In the genomic region with DNA sequence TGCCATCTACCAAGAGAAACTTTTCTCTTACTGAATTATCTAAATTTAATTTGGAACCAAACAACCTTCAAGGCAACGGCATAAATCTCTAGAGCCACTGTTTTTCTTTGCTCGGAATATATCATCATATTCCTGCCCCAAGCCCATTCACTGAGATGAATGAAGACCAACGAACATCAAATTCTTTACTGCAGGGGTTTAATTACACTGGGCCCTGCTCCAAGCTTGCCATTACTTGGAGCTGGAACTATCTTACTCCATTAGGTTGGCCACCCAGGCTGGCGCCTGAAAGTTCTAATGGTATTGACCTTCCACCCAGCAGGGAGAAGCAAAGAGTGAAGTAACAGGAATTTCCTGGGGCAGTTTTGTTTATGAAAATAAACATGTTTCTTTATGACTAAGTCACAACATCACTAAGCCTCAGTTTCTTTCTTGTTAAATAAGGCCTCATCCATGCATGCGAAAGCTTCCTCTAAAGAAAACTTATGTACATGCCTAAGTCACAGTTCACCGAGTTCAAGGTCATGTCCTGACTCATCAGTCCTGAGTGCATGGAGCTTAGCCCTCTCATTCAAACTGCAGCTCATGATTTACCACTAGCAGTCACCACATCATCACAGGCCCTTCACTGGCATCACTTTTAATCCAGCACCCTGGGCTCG, we compare ENCODE assay signal across 8 cellular contexts. TPM values are rescaled to one million over a fixed set of nuclear protein-coding genes. Genes with fewer than 3 reads are reported as not detected.
DNase-seq lines count a peak whose midpoint lies in the region; ATAC-seq, FAIRE-seq and TF ChIP-seq lines count a peak whose summit lies in the region.

No MANE protein-coding gene starts in this region.

- H3K9ac ChIP-seq in endothelial cell of umbilical vein (replicated peaks; ENCODE audit: extremely low read depth, insufficient read depth, low read length), result no peak overlapping the region

- ATAC-seq in GM21360 (IDR thresholded peaks at IDR 0.05; ENCODE audit: unreplicated experiment) (peak; percentile 56), GM19455 (IDR thresholded peaks at IDR 0.05; ENCODE audit: unreplicated experiment) (no peak)
- ATAC-seq in activated T-cell treated with anti-CD3 and anti-CD28 coated beads, Interleukin-2, amount 50 U/mL, for 4 hours, result no peak

- CTCF ChIA-PET in endothelial cell of umbilical vein (lab: Charles Lee), result interaction anchor here (1.2 to 2.6 kb wide), 7 partner anchors 9 to 277 kb away, joined by 3 to 18 read pairs (median 5); partner anchors contain the start of genes ANAPC16 and ASCC1

- H3K79me2 ChIP-seq in endothelial cell of umbilical vein (ENCODE audit: control insufficient read depth, insufficient read depth, low read length), result no peaks in the 10 kb centered on the region

- H3K4me1 ChIP-seq in BE2C (peaks cover 22% of the 10 kb centered on the region), endothelial cell of umbilical vein (ENCODE audit: control insufficient read depth, extremely low read depth, insufficient read depth, low read length) (peaks cover 42% of the 10 kb centered on the region)

- H3K27me3 Mint-ChIP-seq in activated T-cell treated with anti-CD3 and anti-CD28 coated beads, Interleukin-2, amount 50 U/mL, for 4 hours (ENCODE audit: low read depth), result no peaks in the 10 kb centered on the region

- peaks cover 15% of the 10 kb centered on the region for H3K36me3 Mint-ChIP-seq in activated T-cell treated with anti-CD3 and anti-CD28 coated beads, Interleukin-2, amount 50 U/mL, for 4 hours (ENCODE audit: insufficient read depth)

- peaks cover 2% of the 10 kb centered on the region for H3K9me1 ChIP-seq in endothelial cell of umbilical vein (replicated peaks; ENCODE audit: control insufficient read depth, extremely low read depth, insufficient read depth, low read length)

- no peak for FAIRE-seq in endothelial cell of umbilical vein (lab: Jason Lieb, UNC)

- TF ChIP-seq POLR2A in endothelial cell of umbilical vein (IDR thresholded peaks at IDR 0.05; ENCODE audit: low read depth, low read length), result no peak

- no peak overlapping the region for H3K27ac ChIP-seq in endothelial cell of umbilical vein (ENCODE audit: insufficient read depth, low read depth, low read length)

- POLR2A ChIA-PET in endothelial cell of umbilical vein (lab: Charles Lee), result no interaction called here

- H3K9me3 ChIP-seq in BE2C (no peaks in the 10 kb centered on the region), MG63 (no peaks in the 10 kb centered on the region), endothelial cell of umbilical vein (replicated peaks; ENCODE audit: control insufficient read depth, insufficient read depth, low read length) (no peaks in the 10 kb centered on the region)

- dilution Hi-C loops in endothelial cell of umbilical vein (cut with MboI; ENCODE audit: extremely low pct_ligation_motif_present, low sequenced_read_pairs), result no loop called here

- no peak overlapping the region for H2AFZ ChIP-seq in endothelial cell of umbilical vein (ENCODE audit: low read depth, low read length)

- H3K4me2 ChIP-seq in endothelial cell of umbilical vein (ENCODE audit: insufficient read depth, low read length), result no peak overlapping the region

- H4K20me1 ChIP-seq in endothelial cell of umbilical vein (replicated peaks; ENCODE audit: control insufficient read depth, extremely low read depth, insufficient read depth, low read length), result no peaks in the 10 kb centered on the region

- TF ChIP-seq CTCF in BE2C (IDR thresholded peaks at IDR 0.05; ENCODE audit: low read depth, low read length) (no peak), endothelial cell of umbilical vein (IDR thresholded peaks at IDR 0.05; ENCODE audit: extremely low read depth in 1 of 2, insufficient read depth in 1 of 2, low read depth in 1 of 2, low read length in 2 of 2) (no peak)

- H3K36me3 ChIP-seq in BE2C, result no peaks in the 10 kb centered on the region; the same call in 1 of the 2 replicates
- peaks cover 4% of the 10 kb centered on the region for H3K36me3 ChIP-seq in MG63
- H3K36me3 ChIP-seq in endothelial cell of umbilical vein (ENCODE audit: control insufficient read depth in 2 of 2, extremely low read depth in 1 of 2, insufficient read depth in 2 of 2, low read length in 2 of 2), result no peaks in the 10 kb centered on the region

- H3K4me3 Mint-ChIP-seq in activated T-cell treated with anti-CD3 and anti-CD28 coated beads, Interleukin-2, amount 50 U/mL, for 4 hours, result no peak overlapping the region

- H3K4me3 ChIP-seq in BE2C (ENCODE audit: low read depth, low read length), result no peak overlapping the region
- H3K4me3 ChIP-seq in MG63, result no peak overlapping the region
- no peak overlapping the region for H3K4me3 ChIP-seq in endothelial cell of umbilical vein (replicated peaks in 1 of 3; ENCODE audit: insufficient read depth in 1 of 3, low read depth in 1 of 3, low read length in 3 of 3)

- no TSS peak for BruUV-seq in endothelial cell of umbilical vein (replicated peaks; lab: Mats Ljungman, UMichigan)

- no peaks in the 10 kb centered on the region for H3K27me3 ChIP-seq in BE2C
- H3K27me3 ChIP-seq in MG63, result no peaks in the 10 kb centered on the region
- H3K27me3 ChIP-seq in endothelial cell of umbilical vein (ENCODE audit: control insufficient read depth in 2 of 2, insufficient read depth in 2 of 2, low read length in 2 of 2), result no peaks in the 10 kb centered on the region

- H3K9me3 Mint-ChIP-seq in activated T-cell treated with anti-CD3 and anti-CD28 coated beads, Interleukin-2, amount 50 U/mL, for 4 hours, result no peaks in the 10 kb centered on the region

- no peaks in the 10 kb centered on the region for H3K4me1 Mint-ChIP-seq in activated T-cell treated with anti-CD3 and anti-CD28 coated beads, Interleukin-2, amount 50 U/mL, for 4 hours (ENCODE audit: low read depth)

- DNase-seq in BE2C, result peak; percentile 83
- DNase-seq in MG63, result peak; percentile 55
- DNase-seq in endothelial cell of umbilical vein (ENCODE audit: low read depth, low spot score), result no peak
- no peak for DNase-seq in NCI-H1417 (lab: John Stamatoyannopoulos, UW)
- no peak for DNase-seq in activated T-cell treated with anti-CD3 and anti-CD28 coated beads, Interleukin-2, amount 50 U/mL, for 4 hours
- DNase-seq in NCI-H2171 (lab: John Stamatoyannopoulos, UW), result no peak

- intact Hi-C loops in endothelial cell of umbilical vein (cut with micrococcal nuclease), result loop anchor here (5.0 kb wide), 3 partner anchors 41 to 164 kb away; no protein-coding TSS in a partner anchor

TF ChIP-seq in endothelial cell of umbilical vein, 7 proteins besides CTCF, POLR2A, EP300 and RAD21:
- TF ChIP-seq MYC (IDR thresholded peaks at IDR 0.05; ENCODE audit: low read depth, low read length), result no peak
- TF ChIP-seq, protein P1, sequence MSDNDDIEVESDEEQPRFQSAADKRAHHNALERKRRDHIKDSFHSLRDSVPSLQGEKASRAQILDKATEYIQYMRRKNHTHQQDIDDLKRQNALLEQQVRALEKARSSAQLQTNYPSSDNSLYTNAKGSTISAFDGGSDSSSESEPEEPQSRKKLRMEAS (IDR thresholded peaks at IDR 0.05; ENCODE audit: insufficient read depth, insufficient read length), result no peak
- TF ChIP-seq POLR2AphosphoS5 (IDR thresholded peaks at IDR 0.05; ENCODE audit: insufficient read depth, low read depth, low read length), result no peak
- peak; percentile 12 for TF ChIP-seq FOS (IDR thresholded peaks at IDR 0.05; ENCODE audit: borderline replicate concordance, insufficient read depth, low read length)
- TF ChIP-seq JUN (IDR thresholded peaks at IDR 0.05; ENCODE audit: borderline replicate concordance, insufficient read depth, insufficient read length, low read depth), result no peak

RNA-seq across cellular contexts. Expression of gene ANAPC16, which starts 42.0 kb away (rescaled TPM):
- polyA plus RNA-seq in BE2C (2012; ENCODE audit: insufficient read depth, insufficient read length, low read depth), result 95.9 TPM
- 61.1 and 141 TPM in 2 replicates for total RNA-seq in MG63 (2014; rRNA removed; shearing (Covaris generic); ENCODE audit: low replicate concordance)
- 44.2 and 44.4 TPM in 2 replicates for total RNA-seq in endothelial cell of umbilical vein
- polyA plus RNA-seq in endothelial cell of umbilical vein, result 32.2 and 38.1 TPM in 2 replicates
- 43.3 and 47.2 TPM in 2 replicates for polyA plus RNA-seq in endothelial cell of umbilical vein (2011; cell fraction: cytosol; rRNA removed)
- 16.6 and 16.9 TPM in 2 replicates for polyA plus RNA-seq in endothelial cell of umbilical vein (2011; cell fraction: nucleus; rRNA removed)
- 39.8 and 46.4 TPM in 2 replicates for polyA plus RNA-seq in endothelial cell of umbilical vein (2012)
- polyA minus RNA-seq in endothelial cell of umbilical vein, result 21.9 and 28.2 TPM in 2 replicates
- polyA minus RNA-seq in endothelial cell of umbilical vein (2011; cell fraction: cytosol; rRNA and poly(A)+ RNA removed), result 20.9 TPM
- 3.8 and 5.8 TPM in 2 replicates for polyA minus RNA-seq in endothelial cell of umbilical vein (2011; cell fraction: nucleus; rRNA and poly(A)+ RNA removed)
- 10 to 100 TPM; 83.5 to 86.9 (median 84.3) TPM for total RNA-seq in activated T-cell treated with anti-CD3 and anti-CD28 coated beads, Interleukin-2, amount 50 U/mL, for 4 hours

RNA-seq across cellular contexts. Expression of gene ASCC1, which starts 42.3 kb away (rescaled TPM):
- 22.0 TPM for polyA plus RNA-seq in BE2C (2012; ENCODE audit: insufficient read depth, insufficient read length, low read depth)
- 12.6 and 28.1 TPM in 2 replicates for total RNA-seq in MG63 (2014; rRNA removed; shearing (Covaris generic); ENCODE audit: low replicate concordance)
- total RNA-seq in endothelial cell of umbilical vein, result 24.9 and 28.2 TPM in 2 replicates
- 14.9 and 16.0 TPM in 2 replicates for polyA plus RNA-seq in endothelial cell of umbilical vein
- 19.2 and 19.8 TPM in 2 replicates for polyA plus RNA-seq in endothelial cell of umbilical vein (2011; cell fraction: cytosol; rRNA removed)
- polyA plus RNA-seq in endothelial cell of umbilical vein (2011; cell fraction: nucleus; rRNA removed), result 13.6 and 15.4 TPM in 2 replicates
- 24.8 and 28.0 TPM in 2 replicates for polyA plus RNA-seq in endothelial cell of umbilical vein (2012)
- polyA minus RNA-seq in endothelial cell of umbilical vein, result 15.5 and 29.6 TPM in 2 replicates
- polyA minus RNA-seq in endothelial cell of umbilical vein (2011; cell fraction: cytosol; rRNA and poly(A)+ RNA removed), result 30.7 TPM
- 14.8 and 16.6 TPM in 2 replicates for polyA minus RNA-seq in endothelial cell of umbilical vein (2011; cell fraction: nucleus; rRNA and poly(A)+ RNA removed)
- 10 to 100 TPM; 33.8 to 37.0 (median 34.3) TPM for total RNA-seq in activated T-cell treated with anti-CD3 and anti-CD28 coated beads, Interleukin-2, amount 50 U/mL, for 4 hours

Comparison
In these comparisons a context has a peak if more than half of its experiments do, and no peak if none do; other contexts are left out.
1. DNase-seq: peak in BE2C (single experiment) and MG63 (single experiment); none in endothelial cell of umbilical vein (single experiment), NCI-H1417 (0 of 3), activated T-cell treated with anti-CD3 and anti-CD28 coated beads, Interleukin-2, amount 50 U/mL, for 4 hours (single experiment) and NCI-H2171 (single experiment).